In the genomic region with DNA sequence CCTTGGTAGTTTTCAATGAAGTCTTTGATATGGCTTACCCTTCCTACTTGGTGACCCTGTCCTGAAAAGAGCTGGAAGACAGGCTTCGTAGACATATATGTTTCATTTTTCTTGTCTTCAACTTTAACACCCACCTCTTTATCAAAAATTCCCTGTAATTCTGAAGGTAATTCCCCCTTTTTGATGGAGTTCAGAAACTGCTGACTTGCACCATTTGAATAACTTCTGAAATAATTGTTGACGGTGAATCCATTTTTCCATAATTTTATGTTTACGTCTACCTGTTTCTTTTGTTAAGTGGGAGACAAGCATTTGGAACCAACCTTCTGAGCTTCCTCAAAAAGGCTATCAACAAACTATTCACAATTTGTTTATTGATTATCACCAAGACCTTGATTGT, we compare ENCODE assay signal across 30 cellular contexts.
"Had no signal": no experiment of that assay in that cellular context is flagged by ENCODE, and none has a peak within 500 bp of the region (broad histone marks: within the 10 kb centered on the region; RNA-seq: fewer than 3 reads in every experiment).

No MANE protein-coding gene starts in this region.

- H3K27me3 ChIP-seq: neural progenitor cell, ovary, spleen, thyroid gland, tibial nerve, upper lobe of left lung, vagina had no signal

- H3K27me3 Mint-ChIP-seq: naive thymus-derived CD8-positive, alpha-beta T cell; natural killer cell treated with Interleukin-12 subunit alpha and Interleukin-12 subunit beta and Interleukin-15 and Interleukin-18, amount 100 ng/mL, for 72 hours; progenitor cell of endocrine pancreas; stimulated activated memory B cell treated with anti-CD40 and anti-IgM and Interleukin-4, amounts not matched to agents 10 μg/mL and 1 μg/mL and 100 μg/mL, for 72 hours; stimulated activated naive CD8-positive, alpha-beta T cell treated with anti-CD3 and anti-CD28 coated beads, Interleukin-15, amount 100 ng/mL, for 72 hours had no signal

- H3K9ac ChIP-seq: neural progenitor cell, parathyroid adenoma had no signal

- H3K36me3 ChIP-seq: ovary had no signal

- H2AFZ ChIP-seq: neural progenitor cell, parathyroid adenoma had no signal

- H3K4me2 ChIP-seq: neural progenitor cell, smooth muscle cell had no signal

- H3K4me1 Mint-ChIP-seq: naive thymus-derived CD8-positive, alpha-beta T cell; neural progenitor cell; stimulated activated memory B cell treated with anti-CD40 and anti-IgM and Interleukin-4, amounts not matched to agents 10 μg/mL and 1 μg/mL and 100 μg/mL, for 72 hours; stimulated activated naive CD8-positive, alpha-beta T cell treated with anti-CD3 and anti-CD28 coated beads, Interleukin-15, amount 100 ng/mL, for 72 hours had no signal

- H3K4me1 ChIP-seq: neural progenitor cell, parathyroid adenoma, psoas muscle, spleen, thyroid gland, tibial nerve, upper lobe of left lung, vagina had no signal

- DNase-seq: naive thymus-derived CD8-positive, alpha-beta T cell; occipital lobe; ovary; posterior cingulate gyrus; psoas muscle; spleen; stimulated activated CD4-positive, alpha-beta T cell treated with anti-CD3 and anti-CD28 coated beads, Interleukin-12 subunit alpha, Interleukin-12 subunit beta, amount 100 ng/mL, for 4 hours; stimulated activated CD4-positive, alpha-beta T cell treated with anti-CD3 and anti-CD28 coated beads, Interleukin-1b, Interleukin-23, amount 100 ng/mL, for 48 hours; stimulated activated CD4-positive, alpha-beta T cell treated with anti-CD3 and anti-CD28 coated beads, Interleukin-4, amount 100 ng/mL, for 1 hour; stimulated activated CD4-positive, alpha-beta T cell treated with anti-CD3 and anti-CD28 coated beads, Interleukin-4, amount 100 ng/mL, for 4 hours; stimulated activated CD8-positive, alpha-beta memory T cell treated with anti-CD3 and anti-CD28 coated beads, Interleukin-4, amount 100 ng/mL, for 48 hours; stimulated activated naive CD4-positive, alpha-beta T cell; stimulated activated naive CD8-positive, alpha-beta T cell treated with anti-CD3 and anti-CD28 coated beads, Interleukin-15, amount 100 ng/mL, for 72 hours; stimulated activated naive CD8-positive, alpha-beta T cell treated with anti-CD3 and anti-CD28 coated beads, Interleukin-15, Interleukin-2, amounts not matched to agents 100 U/mL and 50 U/mL, for 24 hours; thyroid gland; trophoblast cell had no signal

- H3K4me3 ChIP-seq: neural progenitor cell, ovary, psoas muscle, skin epidermis, smooth muscle cell, spleen, thoracic aorta, thyroid gland, tibial nerve, upper lobe of left lung, vagina had no signal

- H3K27ac Mint-ChIP-seq: naive thymus-derived CD8-positive, alpha-beta T cell; natural killer cell treated with Interleukin-12 subunit alpha and Interleukin-12 subunit beta and Interleukin-15 and Interleukin-18, amount 100 ng/mL, for 72 hours; neural progenitor cell; progenitor cell of endocrine pancreas; stimulated activated memory B cell treated with anti-CD40 and anti-IgM and Interleukin-4, amounts not matched to agents 10 μg/mL and 1 μg/mL and 100 μg/mL, for 72 hours; stimulated activated naive CD8-positive, alpha-beta T cell treated with anti-CD3 and anti-CD28 coated beads, Interleukin-15, amount 100 ng/mL, for 72 hours had no signal

- ATAC-seq: naive thymus-derived CD8-positive, alpha-beta T cell; natural killer cell treated with Interleukin-12 subunit alpha and Interleukin-12 subunit beta and Interleukin-15 and Interleukin-18, amount 100 ng/mL, for 72 hours; psoas muscle; right cardiac atrium; sciatic nerve; stimulated activated memory B cell treated with anti-CD40 and anti-IgM and Interleukin-4, amounts not matched to agents 10 μg/mL and 1 μg/mL and 100 μg/mL, for 72 hours; stimulated activated naive CD8-positive, alpha-beta T cell treated with anti-CD3 and anti-CD28 coated beads, Interleukin-15, amount 100 ng/mL, for 72 hours; stimulated activated naive CD8-positive, alpha-beta T cell treated with anti-CD3 and anti-CD28 coated beads, Interleukin-15, Interleukin-2, amounts not matched to agents 100 U/mL and 50 U/mL, for 24 hours had no signal

- H3K79me2 ChIP-seq: parathyroid adenoma had no signal

- FAIRE-seq: urothelium cell line had no signal

- H3K27ac ChIP-seq: neural progenitor cell, ovary, parathyroid adenoma, psoas muscle, skin epidermis, spleen, thoracic aorta, thyroid gland, tibial nerve, upper lobe of left lung, vagina had no signal

- H3K4me3 Mint-ChIP-seq: naive thymus-derived CD8-positive, alpha-beta T cell; natural killer cell treated with Interleukin-12 subunit alpha and Interleukin-12 subunit beta and Interleukin-15 and Interleukin-18, amount 100 ng/mL, for 72 hours; neural progenitor cell; stimulated activated memory B cell treated with anti-CD40 and anti-IgM and Interleukin-4, amounts not matched to agents 10 μg/mL and 1 μg/mL and 100 μg/mL, for 72 hours; stimulated activated naive CD8-positive, alpha-beta T cell treated with anti-CD3 and anti-CD28 coated beads, Interleukin-15, amount 100 ng/mL, for 72 hours had no signal
